ENCODE assay signal across 1 cellular context in genomic region chr16:54939537-54940278, GRCh38.
TF ChIP-seq lines count a peak whose summit lies in the region.

No MANE protein-coding gene starts in this region.

TF ChIP-seq in GM23338, 12 proteins besides CTCF, POLR2A, EP300 and RAD21 (continued from another document):
- no peak for TF ChIP-seq ZNF462 (CRISPR knock-in tag; IDR thresholded peaks at IDR 0.05)
